Comparison of ENCODE assay signal across 8 cellular contexts in genomic region chr2:62305421-62306176, GRCh38.
DNase-seq lines count a peak whose midpoint lies in the region; ATAC-seq and TF ChIP-seq lines count a peak whose summit lies in the region.

No MANE protein-coding gene starts in this region.

- TF ChIP-seq CTCF in WERI-Rb-1 (IDR thresholded peaks at IDR 0.05; ENCODE audit: low read depth, low read length): no peak

- H3K9me3 ChIP-seq in BLaER1 treated with 17β-estradiol and CSF1 and Interleukin-3, amounts not matched to agents 10 nM and 100 nM (replicated peaks in 1 of 11): no peaks in the 10 kb centered on the region
- no peaks in the 10 kb centered on the region for H3K9me3 ChIP-seq in WERI-Rb-1 (ENCODE audit: severe bottlenecking)

- H3K4me2 ChIP-seq in BLaER1 treated with 17β-estradiol and CSF1 and Interleukin-3, amounts not matched to agents 10 nM and 100 nM: peak overlapping the region; percentile 19 to 77 (median 60); a peak in 21 of 22 replicates

- H3K4me3 Mint-ChIP-seq in activated T-cell treated with anti-CD3 and anti-CD28 coated beads, Interleukin-2, amount 50 U/mL, for 24 hours: peak overlapping the region; percentile 54
- peak overlapping the region; percentile 95 for H3K4me3 Mint-ChIP-seq in natural killer cell treated with Interleukin-12 subunit alpha and Interleukin-12 subunit beta and Interleukin-15 and Interleukin-18, amount 100 ng/mL, for 72 hours

- H4K20me1 ChIP-seq in BLaER1 treated with 17β-estradiol and CSF1 and Interleukin-3, amounts not matched to agents 10 nM and 100 nM: no peaks in the 10 kb centered on the region

- no peak overlapping the region for H3K9ac ChIP-seq in BLaER1 treated with 17β-estradiol and CSF1 and Interleukin-3, amounts not matched to agents 10 nM and 100 nM

- no peaks in the 10 kb centered on the region for H3K27me3 Mint-ChIP-seq in activated T-cell treated with anti-CD3 and anti-CD28 coated beads, Interleukin-2, amount 50 U/mL, for 24 hours
- H3K27me3 Mint-ChIP-seq in natural killer cell treated with Interleukin-12 subunit alpha and Interleukin-12 subunit beta and Interleukin-15 and Interleukin-18, amount 100 ng/mL, for 72 hours: no peaks in the 10 kb centered on the region

- no peak for ATAC-seq in natural killer cell treated with Interleukin-12 subunit alpha and Interleukin-12 subunit beta and Interleukin-15 and Interleukin-18, amount 100 ng/mL, for 72 hours
- no peak for ATAC-seq in GM19397 (IDR thresholded peaks at IDR 0.05; ENCODE audit: unreplicated experiment)

- H3K27me3 ChIP-seq in BLaER1 treated with 17β-estradiol and CSF1 and Interleukin-3, amounts not matched to agents 10 nM and 100 nM: no peaks in the 10 kb centered on the region
- no peaks in the 10 kb centered on the region for H3K27me3 ChIP-seq in WERI-Rb-1 (ENCODE audit: insufficient read depth, low read depth, severe bottlenecking)

- no peak overlapping the region for H3K27ac ChIP-seq in BLaER1 treated with 17β-estradiol and CSF1 and Interleukin-3, amounts not matched to agents 10 nM and 100 nM
- H3K27ac ChIP-seq in WERI-Rb-1: no peak overlapping the region

- peaks cover 53 to 82% (median 71%) of the 10 kb centered on the region in 10 experiments for H3K4me1 ChIP-seq in BLaER1 treated with 17β-estradiol and CSF1 and Interleukin-3, amounts not matched to agents 10 nM and 100 nM

- peaks cover 91% of the 10 kb centered on the region for H3K4me1 Mint-ChIP-seq in activated T-cell treated with anti-CD3 and anti-CD28 coated beads, Interleukin-2, amount 50 U/mL, for 24 hours (ENCODE audit: low read depth)
- peaks cover 69 to 73% of the 10 kb centered on the region in 2 donors for H3K4me1 Mint-ChIP-seq in natural killer cell treated with Interleukin-12 subunit alpha and Interleukin-12 subunit beta and Interleukin-15 and Interleukin-18, amount 100 ng/mL, for 72 hours (ENCODE audit: low read depth in 2 of 2)

- DNase-seq in NCI-H2196 (lab: John Stamatoyannopoulos, UW; ENCODE audit: unreplicated experiment) (peak; percentile 34), HuH-7.5 (ENCODE audit: low spot score) (no peak), WERI-Rb-1 (no peak), HuH-7 (ENCODE audit: low spot score) (no peak)
- DNase-seq in activated T-cell treated with anti-CD3 and anti-CD28 coated beads, Interleukin-2, amount 50 U/mL, for 24 hours: peak; percentile 78
- DNase-seq in natural killer cell treated with Interleukin-12 subunit alpha and Interleukin-12 subunit beta and Interleukin-15 and Interleukin-18, amount 100 ng/mL, for 72 hours (ENCODE audit: low spot score): no peak

- peak overlapping the region; percentile 92 for H3K27ac Mint-ChIP-seq in activated T-cell treated with anti-CD3 and anti-CD28 coated beads, Interleukin-2, amount 50 U/mL, for 24 hours
- peak overlapping the region; percentile 99 to 100 for H3K27ac Mint-ChIP-seq in natural killer cell treated with Interleukin-12 subunit alpha and Interleukin-12 subunit beta and Interleukin-15 and Interleukin-18, amount 100 ng/mL, for 72 hours

- H3K9me3 Mint-ChIP-seq in activated T-cell treated with anti-CD3 and anti-CD28 coated beads, Interleukin-2, amount 50 U/mL, for 24 hours: no peaks in the 10 kb centered on the region
- no peaks in the 10 kb centered on the region for H3K9me3 Mint-ChIP-seq in natural killer cell treated with Interleukin-12 subunit alpha and Interleukin-12 subunit beta and Interleukin-15 and Interleukin-18, amount 100 ng/mL, for 72 hours

- H3K36me3 ChIP-seq in BLaER1 treated with 17β-estradiol and CSF1 and Interleukin-3, amounts not matched to agents 10 nM and 100 nM: no peaks in the 10 kb centered on the region
- H3K36me3 ChIP-seq in WERI-Rb-1: no peaks in the 10 kb centered on the region

- H3K4me3 ChIP-seq in BLaER1 treated with 17β-estradiol and CSF1 and Interleukin-3, amounts not matched to agents 10 nM and 100 nM: no peak overlapping the region
- H3K4me3 ChIP-seq in WERI-Rb-1 (ENCODE audit: low read depth, low read length): no peak overlapping the region

- H3K36me3 Mint-ChIP-seq in activated T-cell treated with anti-CD3 and anti-CD28 coated beads, Interleukin-2, amount 50 U/mL, for 24 hours (ENCODE audit: low read depth): no peaks in the 10 kb centered on the region
- H3K36me3 Mint-ChIP-seq in natural killer cell treated with Interleukin-12 subunit alpha and Interleukin-12 subunit beta and Interleukin-15 and Interleukin-18, amount 100 ng/mL, for 72 hours: no peaks in the 10 kb centered on the region

Comparison
In these comparisons a context has a peak if more than half of its experiments do, and no peak if none do; other contexts are left out.
1. DNase-seq: peak in NCI-H2196 (single experiment) and activated T-cell treated with anti-CD3 and anti-CD28 coated beads, Interleukin-2, amount 50 U/mL, for 24 hours (single experiment); none in natural killer cell treated with Interleukin-12 subunit alpha and Interleukin-12 subunit beta and Interleukin-15 and Interleukin-18, amount 100 ng/mL, for 72 hours (single experiment), HuH-7.5 (single experiment), WERI-Rb-1 (single experiment) and HuH-7 (single experiment).